14 cellular contexts compared by ENCODE assay signal in the genomic region with DNA sequence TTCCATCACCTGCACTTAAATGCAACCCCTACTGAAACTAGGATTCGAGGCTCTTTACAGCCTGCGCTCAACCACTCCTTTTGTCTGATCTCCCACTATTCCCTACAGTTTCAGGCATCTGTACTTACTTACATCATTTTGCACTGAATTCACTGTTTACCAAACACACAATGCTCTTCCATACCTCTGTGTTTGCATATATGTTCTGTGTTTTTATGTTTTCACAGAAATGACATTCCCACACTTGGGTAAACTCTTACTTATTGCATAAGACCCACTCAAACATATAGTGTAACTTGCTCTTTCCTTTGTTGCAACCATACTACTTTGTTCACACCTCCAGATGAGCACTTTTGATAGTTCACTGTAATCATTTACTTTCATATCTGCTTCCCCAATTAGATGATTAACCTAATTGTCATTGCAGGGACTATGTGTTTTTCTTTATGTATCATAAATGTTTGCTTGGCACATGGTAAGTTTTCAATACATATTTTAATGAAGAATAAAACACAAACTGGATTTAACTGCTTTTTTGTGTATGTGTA.
"Had no signal": no experiment of that assay in that cellular context is flagged by ENCODE, and none has a peak within 500 bp of the region (broad histone marks: within the 10 kb centered on the region; RNA-seq: fewer than 3 reads in every experiment).

No MANE protein-coding gene starts in this region.

- ATAC-seq: esophagus mucosa; heart left ventricle; naive thymus-derived CD4-positive, alpha-beta T cell; pancreas; right cardiac atrium had no signal

- DNase-seq: effector memory CD4-positive, alpha-beta T cell; heart left ventricle; hippocampal formation; naive thymus-derived CD4-positive, alpha-beta T cell; nucleus accumbens; pancreas; right cardiac atrium; stimulated activated CD4-positive, alpha-beta T cell treated with anti-CD3 and anti-CD28 coated beads, Interleukin-2, amount 100 ng/mL, for 48 hours; stimulated activated naive CD4-positive, alpha-beta T cell treated with Interleukin-2 at 50 U/mL for 16 hours; trophoblast cell; uterus had no signal

- H3K4me1 Mint-ChIP-seq: neural crest cell had no signal

- H3K4me3 Mint-ChIP-seq: neural crest cell had no signal

- H3K27me3 Mint-ChIP-seq: naive thymus-derived CD4-positive, alpha-beta T cell; progenitor cell of endocrine pancreas had no signal

- H3K27ac Mint-ChIP-seq: naive thymus-derived CD4-positive, alpha-beta T cell; progenitor cell of endocrine pancreas had no signal
